In genomic region chr11:63866211-63866610, GRCh38 we compare ENCODE assay signal across 9 cellular contexts. TPM values are rescaled to one million over a fixed set of nuclear protein-coding genes. Genes with fewer than 3 reads are reported as not detected.
DNase-seq lines count a peak whose midpoint lies in the region; ATAC-seq and TF ChIP-seq lines count a peak whose summit lies in the region.
"Had no signal": no experiment of that assay in that cellular context is flagged by ENCODE, and none has a peak within 500 bp of the region (broad histone marks: within the 10 kb centered on the region; RNA-seq: fewer than 3 reads in every experiment).

No MANE protein-coding gene starts in this region.

- no peak for TF ChIP-seq CTCF in left ventricle myocardium inferior (IDR thresholded peaks at IDR 0.05; ENCODE audit: borderline replicate concordance)
- no peak for TF ChIP-seq CTCF in fibroblast of villous mesenchyme (IDR thresholded peaks at IDR 0.05; ENCODE audit: insufficient read depth, low read depth, low read length)

- no peak for ATAC-seq in GM18909 (IDR thresholded peaks at IDR 0.05; ENCODE audit: poor library complexity, unreplicated experiment)

- H3K27ac ChIP-seq in left ventricle myocardium inferior (replicated peaks) = no peak overlapping the region
- H3K27ac ChIP-seq: uterus had no signal

- no peaks in the 10 kb centered on the region for H3K9me3 ChIP-seq in left ventricle myocardium inferior (replicated peaks)
- H3K9me3 ChIP-seq: uterus had no signal

- DNase-seq in left ventricle myocardium inferior = peak; percentile 32
- no peak for DNase-seq in cardiac septum (ENCODE audit: low spot score)
- peak; percentile 64 for DNase-seq in NCI-H2107 treated with DMSO at 0.1 percent for 48 hours (lab: John Stamatoyannopoulos, UW; ENCODE audit: unreplicated experiment)
- peak; percentile 76 for DNase-seq in activated CD8-positive, alpha-beta memory T cell treated with anti-CD3 and anti-CD28 coated beads, Interleukin-2, amount 50 U/mL, for 24 hours (ENCODE audit: extremely low read depth)
- DNase-seq in fibroblast of villous mesenchyme (ENCODE audit: low read depth) = peak; percentile 92
- peak; percentile 60 to 71 for DNase-seq in stimulated activated CD8-positive, alpha-beta memory T cell treated with anti-CD3 and anti-CD28 coated beads, Interleukin-15, amount 100 ng/mL, for 48 hours (ENCODE audit: low read depth in 2 of 2)
- DNase-seq in NCI-H748 (lab: John Stamatoyannopoulos, UW; ENCODE audit: unreplicated experiment) = no peak

- H3K4me1 ChIP-seq in left ventricle myocardium inferior = peaks cover 68% of the 10 kb centered on the region

- intact Hi-C loops in left ventricle myocardium inferior (cut with micrococcal nuclease) = no loop called here
- intact Hi-C loops in cardiac septum (cut with DNase I) = no loop called here

- no peaks in the 10 kb centered on the region for H3K27me3 ChIP-seq in left ventricle myocardium inferior (ENCODE audit: low read depth)
- H3K27me3 ChIP-seq: uterus had no signal

- peaks cover 16% of the 10 kb centered on the region for H3K36me3 ChIP-seq in left ventricle myocardium inferior
- H3K36me3 ChIP-seq: uterus had no signal

- H3K4me3 ChIP-seq in left ventricle myocardium inferior = no peak overlapping the region
- no peak overlapping the region for H3K4me3 ChIP-seq in fibroblast of villous mesenchyme (ENCODE audit: low read depth, low read length)
- H3K4me3 ChIP-seq: uterus had no signal

RNA-seq across cellular contexts. Expression of gene MARK2, which starts 27.3 kb away (rescaled TPM):
- total RNA-seq in left ventricle myocardium inferior (36.6 TPM), cardiac septum (32.4 TPM), fibroblast of villous mesenchyme (14.5 and 16.4 TPM in 2 replicates)

RNA-seq across cellular contexts. Expression of gene RCOR2, which starts 50.8 kb away (rescaled TPM):
- total RNA-seq in left ventricle myocardium inferior (10.5 TPM), cardiac septum (4.8 TPM), fibroblast of villous mesenchyme (1.7 and 3.2 TPM in 2 replicates)

RNA-seq across cellular contexts. Expression of gene SPINDOC, which starts 53.0 kb away (rescaled TPM):
- 14.0 TPM for total RNA-seq in left ventricle myocardium inferior
- total RNA-seq in cardiac septum = 14.0 TPM
- 24.2 and 25.4 TPM in 2 replicates for total RNA-seq in fibroblast of villous mesenchyme

Comparison
In these comparisons a context has a peak if more than half of its experiments do, and no peak if none do; other contexts are left out.
1. DNase-seq: peak in left ventricle myocardium inferior (single experiment), NCI-H2107 treated with DMSO at 0.1 percent for 48 hours (single experiment), activated CD8-positive, alpha-beta memory T cell treated with anti-CD3 and anti-CD28 coated beads, Interleukin-2, amount 50 U/mL, for 24 hours (single experiment), fibroblast of villous mesenchyme (single experiment) and stimulated activated CD8-positive, alpha-beta memory T cell treated with anti-CD3 and anti-CD28 coated beads, Interleukin-15, amount 100 ng/mL, for 48 hours (2 of 2); none in cardiac septum (single experiment) and NCI-H748 (single experiment).